Comparison of ENCODE assay signal across 25 cellular contexts in genomic region chr22:27692243-27692642, GRCh38.
DNase-seq lines count a peak whose midpoint lies in the region; ATAC-seq, FAIRE-seq and TF ChIP-seq lines count a peak whose summit lies in the region.
"Had no signal": no experiment of that assay in that cellular context is flagged by ENCODE, and none has a peak within 500 bp of the region (broad histone marks: within the 10 kb centered on the region; RNA-seq: fewer than 3 reads in every experiment).

No MANE protein-coding gene starts in this region.

- H3K4me1 Mint-ChIP-seq in astrocyte (ENCODE audit: low read depth, unreplicated experiment) = peaks cover 12% of the 10 kb centered on the region
- H3K4me1 Mint-ChIP-seq: CD4-positive, alpha-beta memory T cell; central memory CD8-positive, alpha-beta T cell; nephron progenitor cell had no signal

- ATAC-seq in HG02763 (IDR thresholded peaks at IDR 0.05; ENCODE audit: unreplicated experiment) (no peak), GM19351 (IDR thresholded peaks at IDR 0.05; ENCODE audit: unreplicated experiment) (no peak), sciatic nerve (no peak)
- ATAC-seq: lower lobe of right lung, right cardiac atrium had no signal

- no peak for FAIRE-seq in astrocyte (lab: Jason Lieb, UNC)
- FAIRE-seq in keratinocyte (lab: Jason Lieb, UNC) = peak; percentile 13

- DNase-seq in GM23248 = peak; percentile 68
- no peak for DNase-seq in astrocyte (ENCODE audit: low read depth)
- no peak for DNase-seq in keratinocyte (ENCODE audit: low read depth, low spot score)
- DNase-seq in ascending aorta (ENCODE audit: low spot score in 2 of 2) = no peak
- no peak for DNase-seq in sciatic nerve (ENCODE audit: low spot score)
- DNase-seq: activated CD4-positive, alpha-beta T cell treated with anti-CD3 and anti-CD28 coated beads for 4 hours; activated effector memory CD4-positive, alpha-beta T cell treated with Interleukin-2 at 50 U/mL for 16 hours; aorta; CD4-positive, alpha-beta memory T cell; HCEC 1CT; lower lobe of right lung; NCI-H146; NCI-H2107; NCI-H446 treated with DMSO at 0.1 percent for 48 hours; NCI-H82; nephron progenitor cell; OCI-M1; right cardiac atrium; stimulated activated CD4-positive, alpha-beta T cell treated with anti-CD3 and anti-CD28 coated beads, Interleukin-12 subunit alpha, Interleukin-12 subunit beta, amount 100 ng/mL, for 4 hours; stimulated activated CD4-positive, alpha-beta T cell treated with anti-CD3 and anti-CD28 coated beads, Interleukin-4, amount 100 ng/mL, for 1 hour had no signal

- H3K79me2 ChIP-seq in GM23248 (ENCODE audit: insufficient read depth) (no peaks in the 10 kb centered on the region), astrocyte (ENCODE audit: insufficient read depth, low read length) (no peaks in the 10 kb centered on the region), keratinocyte (ENCODE audit: control insufficient read depth, insufficient read depth, low read length) (no peaks in the 10 kb centered on the region)

- dilution Hi-C loops in keratinocyte (cut with MboI; ENCODE audit: extremely low pct_ligation_motif_present, low sequenced_read_pairs) = no loop called here

- H3K27ac ChIP-seq in GM23248 = no peak overlapping the region
- no peak overlapping the region for H3K27ac ChIP-seq in astrocyte (ENCODE audit: low read depth, low read length)
- no peak overlapping the region for H3K27ac ChIP-seq in keratinocyte (ENCODE audit: control insufficient read depth, insufficient read depth, low read length)
- no peak overlapping the region for H3K27ac ChIP-seq in ascending aorta
- H3K27ac ChIP-seq: lower lobe of right lung had no signal

- no peak overlapping the region for H3K4me3 Mint-ChIP-seq in astrocyte (ENCODE audit: unreplicated experiment)
- H3K4me3 Mint-ChIP-seq: activated naive CD8-positive, alpha-beta T cell; CD4-positive, alpha-beta memory T cell; central memory CD8-positive, alpha-beta T cell; nephron progenitor cell; type B pancreatic cell had no signal

- H3K36me3 ChIP-seq in GM23248 (ENCODE audit: low read depth) = no peaks in the 10 kb centered on the region
- H3K36me3 ChIP-seq in astrocyte (ENCODE audit: insufficient read depth, low read length) = no peaks in the 10 kb centered on the region
- no peaks in the 10 kb centered on the region for H3K36me3 ChIP-seq in keratinocyte (ENCODE audit: control insufficient read depth in 2 of 2, extremely low read depth in 1 of 2, insufficient read depth in 2 of 2, low read length in 2 of 2)
- H3K36me3 ChIP-seq in ascending aorta = no peaks in the 10 kb centered on the region
- H3K36me3 ChIP-seq: lower lobe of right lung had no signal

- no peaks in the 10 kb centered on the region for H3K9me2 ChIP-seq in GM23248 (ENCODE audit: insufficient read depth)

- H3K9me3 ChIP-seq in GM23248 (ENCODE audit: low read depth) (no peaks in the 10 kb centered on the region), astrocyte (ENCODE audit: insufficient read depth, low read depth, low read length) (peaks cover under 1% of the 10 kb centered on the region), keratinocyte (ENCODE audit: control insufficient read depth, low read depth, low read length) (no peaks in the 10 kb centered on the region), ascending aorta (no peaks in the 10 kb centered on the region)

- in situ Hi-C loops in GM23248 (cut with MboI) = no loop called here

- peaks cover 14% of the 10 kb centered on the region for H3K9me3 Mint-ChIP-seq in astrocyte (ENCODE audit: unreplicated experiment)

- TF ChIP-seq CTCF in astrocyte (IDR thresholded peaks at IDR 0.05; ENCODE audit: insufficient read depth, low read depth, low read length) (no peak), keratinocyte (optimal IDR thresholded peaks at IDR 0.05 in 1 of 3, IDR thresholded peaks at IDR 0.05 in 1 of 3, conservative IDR thresholded peaks at IDR 0.05 in 1 of 3; ENCODE audit: extremely low read depth in 1 of 3, insufficient read depth in 2 of 3, low read length in 3 of 3) (no peak), ascending aorta (IDR thresholded peaks at IDR 0.05) (no peak)

- 68 to 70% methylated on average over 4 of the region's 4 CpGs for WGBS in GM23248 (ENCODE audit: low coverage in 1 of 2, low lambda C conversion rate in 2 of 2, missing lambda C conversion rate in 2 of 2), 2 experiments

- H3K9ac ChIP-seq in GM23248 = no peak overlapping the region
- no peak overlapping the region for H3K9ac ChIP-seq in astrocyte (ENCODE audit: low read length)
- no peak overlapping the region for H3K9ac ChIP-seq in keratinocyte (ENCODE audit: control insufficient read depth, extremely low read depth, insufficient read depth, low read length)

- H3K4me3 ChIP-seq in GM23248 (no peak overlapping the region), astrocyte (ENCODE audit: insufficient read depth, low read depth, low read length) (no peak overlapping the region), keratinocyte (ENCODE audit: control insufficient read depth in 2 of 3, extremely low read depth in 1 of 3, insufficient read depth in 2 of 3, low read depth in 1 of 3, low read length in 3 of 3) (no peak overlapping the region), ascending aorta (no peak overlapping the region)
- H3K4me3 ChIP-seq: lower lobe of right lung had no signal

- no peaks in the 10 kb centered on the region for H3K9me1 ChIP-seq in keratinocyte (ENCODE audit: control insufficient read depth, extremely low read depth, insufficient read depth, low read length)

- H4K20me1 ChIP-seq in GM23248 (ENCODE audit: insufficient read depth) (no peaks in the 10 kb centered on the region), astrocyte (ENCODE audit: insufficient read depth, low read length) (no peaks in the 10 kb centered on the region), keratinocyte (ENCODE audit: control insufficient read depth, extremely low read depth, insufficient read depth, low read length) (no peaks in the 10 kb centered on the region)

- H3K36me3 Mint-ChIP-seq in astrocyte (ENCODE audit: low read depth, unreplicated experiment) = no peaks in the 10 kb centered on the region
- H3K36me3 Mint-ChIP-seq: activated naive CD8-positive, alpha-beta T cell; CD4-positive, alpha-beta memory T cell; type B pancreatic cell had no signal

- H3K4me1 ChIP-seq in GM23248 (ENCODE audit: insufficient read depth) (0 out of 2 replicates have a peak, but pooled peaks cover 8% of the 10 kb centered on the region), astrocyte (ENCODE audit: insufficient read depth, low read length) (no peaks in the 10 kb centered on the region), keratinocyte (ENCODE audit: control insufficient read depth, extremely low read depth, insufficient read depth, low read length) (no peaks in the 10 kb centered on the region), ascending aorta (no peaks in the 10 kb centered on the region)
- H3K4me1 ChIP-seq: lower lobe of right lung had no signal

- H3K27me3 Mint-ChIP-seq in astrocyte (ENCODE audit: low read depth, unreplicated experiment) = peaks cover 2% of the 10 kb centered on the region

- intact Hi-C loops in ascending aorta (cut with DNase I) = no loop called here
- intact Hi-C loops in sciatic nerve (cut with DNase I) = no loop called here

- no peaks in the 10 kb centered on the region for H3F3A ChIP-seq in GM23248 (ENCODE audit: insufficient read depth)

- H3K27me3 ChIP-seq in GM23248 (replicated peaks; ENCODE audit: insufficient read depth) (no peaks in the 10 kb centered on the region), astrocyte (ENCODE audit: insufficient read depth, low read length) (no peaks in the 10 kb centered on the region), keratinocyte (ENCODE audit: control insufficient read depth, extremely low read depth, insufficient read depth, low read length) (no peaks in the 10 kb centered on the region), ascending aorta (no peaks in the 10 kb centered on the region)

- H3K4me2 ChIP-seq in GM23248 (ENCODE audit: unreplicated experiment) = no peak overlapping the region
- no peak overlapping the region for H3K4me2 ChIP-seq in astrocyte (ENCODE audit: low read length)
- no peak overlapping the region for H3K4me2 ChIP-seq in keratinocyte (ENCODE audit: control insufficient read depth, extremely low read depth, insufficient read depth, low read depth, low read length)

- H3K27ac Mint-ChIP-seq in astrocyte (ENCODE audit: unreplicated experiment) = peak overlapping the region; percentile 83
- H3K27ac Mint-ChIP-seq: activated naive CD8-positive, alpha-beta T cell; nephron progenitor cell; type B pancreatic cell had no signal

- no peak overlapping the region for H2AFZ ChIP-seq in GM23248
- no peak overlapping the region for H2AFZ ChIP-seq in astrocyte (ENCODE audit: low read depth, low read length)
- H2AFZ ChIP-seq in keratinocyte (ENCODE audit: control insufficient read depth, low read length) = no peak overlapping the region
